Comparison of ENCODE assay signal across 32 cellular contexts in the genomic region with DNA sequence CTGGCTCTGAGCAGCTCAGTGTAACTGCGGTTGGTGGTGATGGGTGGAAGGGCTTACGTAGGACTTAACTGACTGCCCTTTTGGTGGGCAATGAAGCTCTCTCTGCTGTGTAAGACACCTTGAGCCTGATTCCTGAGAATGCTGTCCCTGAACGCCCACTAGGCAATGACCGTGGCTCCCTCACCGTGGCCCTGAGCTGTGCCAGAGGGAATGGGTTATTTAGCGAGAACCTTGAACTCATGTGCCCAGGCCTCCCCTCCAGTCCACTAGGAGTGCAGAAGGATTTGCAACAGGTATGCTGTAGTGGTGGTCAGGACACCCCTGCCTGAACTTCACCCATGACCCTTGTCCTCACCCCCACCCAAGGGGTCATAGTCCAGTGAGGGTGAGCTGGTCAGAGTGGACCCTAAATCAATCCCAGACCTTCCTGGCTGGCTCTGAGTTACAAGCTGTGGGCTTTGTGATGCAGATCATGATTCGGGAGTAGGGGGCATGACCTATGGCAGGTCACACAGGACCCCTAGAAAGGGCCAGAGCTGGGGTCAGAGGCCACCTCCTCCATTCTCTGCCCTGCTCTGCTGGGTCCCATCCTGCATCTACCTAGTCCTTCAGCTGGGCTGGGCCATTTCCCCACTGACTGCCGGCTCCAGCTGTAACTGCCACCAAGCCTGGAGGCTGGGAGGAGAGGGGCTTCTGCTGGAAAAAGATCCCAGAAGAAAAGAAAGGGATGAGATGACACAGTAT. TPM values are rescaled to one million over a fixed set of nuclear protein-coding genes. Genes with fewer than 3 reads are reported as not detected.
"Had no signal": no experiment of that assay in that cellular context is flagged by ENCODE, and none has a peak within 500 bp of the region (broad histone marks: within the 10 kb centered on the region; RNA-seq: fewer than 3 reads in every experiment).

No MANE protein-coding gene starts in this region.

- H3K36me3 ChIP-seq: gastrocnemius medialis, left lung, lower lobe of right lung, neutrophil, ovary, sigmoid colon, vagina had no signal

- FAIRE-seq: bronchial epithelial cell, colon, small intestine had no signal

- H3K27me3 ChIP-seq: ovary, vagina had no signal

- H3K4me1 ChIP-seq: psoas muscle had no signal

- ATAC-seq: activated CD4-positive, alpha-beta T cell treated with anti-CD3 and anti-CD28 coated beads for 36 hours; activated CD8-positive, alpha-beta memory T cell treated with anti-CD3 and anti-CD28 coated beads, Interleukin-2, amount 10 ng/mL, durations not matched to agents 7 days and 5 days; activated CD8-positive, alpha-beta T cell treated with anti-CD3 and anti-CD28 coated beads, Interleukin-2, amount 10 ng/mL, durations not matched to agents 7 days and 5 days; activated naive CD8-positive, alpha-beta T cell treated with anti-CD3 and anti-CD28 coated beads, Interleukin-2, amount 50 U/mL, for 24 hours; effector memory CD8-positive, alpha-beta T cell; gastrocnemius medialis; left lung; lower lobe of right lung; mucosa of descending colon; natural killer cell treated with Interleukin-12 subunit alpha and Interleukin-12 subunit beta and Interleukin-15 and Interleukin-18, amount 100 ng/mL, for 72 hours; psoas muscle; stimulated activated memory B cell treated with anti-CD40 and anti-IgM and Interleukin-4, amounts not matched to agents 10 μg/mL and 1 μg/mL and 100 μg/mL, for 72 hours; stimulated activated naive CD8-positive, alpha-beta T cell treated with anti-CD3 and anti-CD28 coated beads, Interleukin-15, amount 100 ng/mL, for 72 hours had no signal

- H3K27ac ChIP-seq: gastrocnemius medialis, left lung, lower lobe of right lung, neutrophil, ovary, psoas muscle, sigmoid colon, vagina had no signal

- H3K4me3 ChIP-seq: gastrocnemius medialis, left lung, lower lobe of right lung, mucosa of descending colon, ovary, psoas muscle, sigmoid colon, vagina had no signal

- DNase-seq: activated B cell treated with CpG ODN at 0.5 μM for 24 hours; activated CD4-positive, alpha-beta T cell treated with anti-CD3 and anti-CD28 coated beads for 36 hours; activated CD8-positive, alpha-beta memory T cell treated with anti-CD3 and anti-CD28 coated beads, Interleukin-2, amount 10 ng/mL, durations not matched to agents 7 days and 5 days; activated CD8-positive, alpha-beta T cell treated with anti-CD3 and anti-CD28 coated beads, Interleukin-2, amount 10 ng/mL, durations not matched to agents 7 days and 5 days; activated naive CD8-positive, alpha-beta T cell treated with anti-CD3 and anti-CD28 coated beads, Interleukin-2, amount 50 U/mL, for 24 hours; activated T-cell treated with anti-CD3 and anti-CD28 coated beads, Interleukin-2, amount 50 U/mL, for 48 hours; dermis blood vessel endothelial cell; effector memory CD8-positive, alpha-beta T cell; erythroblast; gastrocnemius medialis; head of caudate nucleus; hypothalamus; left lung; lower lobe of right lung; mesenchymal stem cell; ovary; sigmoid colon; small intestine; stimulated activated CD4-positive, alpha-beta T cell treated with anti-CD3 and anti-CD28 coated beads, Interleukin-4, amount 100 ng/mL, for 24 hours; stimulated activated naive CD8-positive, alpha-beta T cell treated with anti-CD3 and anti-CD28 coated beads, Interleukin-15, amount 100 ng/mL, for 72 hours; substantia nigra; T-helper 2 cell had no signal

- H3K9me3 ChIP-seq: gastrocnemius medialis, left lung, lower lobe of right lung, mucosa of descending colon, neutrophil, ovary, psoas muscle, sigmoid colon, vagina had no signal

RNA-seq across cellular contexts. Expression of a gene that starts 14.5 kb away (rescaled TPM):
- total RNA-seq: activated B cell treated with CpG ODN at 0.5 μM for 24 hours; activated CD4-positive, alpha-beta T cell treated with anti-CD3 and anti-CD28 coated beads for 36 hours; activated CD8-positive, alpha-beta memory T cell treated with anti-CD3 and anti-CD28 coated beads, Interleukin-2, amount 10 ng/mL, durations not matched to agents 7 days and 5 days; activated CD8-positive, alpha-beta T cell treated with anti-CD3 and anti-CD28 coated beads, Interleukin-2, amount 10 ng/mL, durations not matched to agents 7 days and 5 days; activated T-helper 2 cell treated with anti-CD3 and anti-CD28 coated beads, Interferon-gamma antibody, Interleukin-2, Interleukin-4, amounts not matched to agents 10 μg/mL and 5 μg/mL and 100 μg/mL, durations not matched to agents 14 hours and 24 hours and 36 hours; bronchial epithelial cell; dermis blood vessel endothelial cell; gastrocnemius medialis; left lung; lower lobe of right lung; myocyte; natural killer cell treated with Interleukin-12 subunit alpha and Interleukin-12 subunit beta and Interleukin-15 and Interleukin-18, amount 100 ng/mL, for 72 hours; ovary; psoas muscle; sigmoid colon; vagina had no signal
- polyA plus RNA-seq: ovary, small intestine had no signal

RNA-seq across cellular contexts. Expression of a gene that starts 24.9 kb away (rescaled TPM):
- total RNA-seq: bronchial epithelial cell, vagina had no signal

RNA-seq across cellular contexts. Expression of a gene that starts 33.9 kb away (rescaled TPM):
- total RNA-seq: activated B cell treated with CpG ODN at 0.5 μM for 24 hours; activated CD4-positive, alpha-beta T cell treated with anti-CD3 and anti-CD28 coated beads for 36 hours; activated CD8-positive, alpha-beta memory T cell treated with anti-CD3 and anti-CD28 coated beads, Interleukin-2, amount 10 ng/mL, durations not matched to agents 7 days and 5 days; activated CD8-positive, alpha-beta T cell treated with anti-CD3 and anti-CD28 coated beads, Interleukin-2, amount 10 ng/mL, durations not matched to agents 7 days and 5 days; activated T-helper 2 cell treated with anti-CD3 and anti-CD28 coated beads, Interferon-gamma antibody, Interleukin-2, Interleukin-4, amounts not matched to agents 10 μg/mL and 5 μg/mL and 100 μg/mL, durations not matched to agents 14 hours and 24 hours and 36 hours; natural killer cell treated with Interleukin-12 subunit alpha and Interleukin-12 subunit beta and Interleukin-15 and Interleukin-18, amount 100 ng/mL, for 72 hours had no signal
